In the genomic region with DNA sequence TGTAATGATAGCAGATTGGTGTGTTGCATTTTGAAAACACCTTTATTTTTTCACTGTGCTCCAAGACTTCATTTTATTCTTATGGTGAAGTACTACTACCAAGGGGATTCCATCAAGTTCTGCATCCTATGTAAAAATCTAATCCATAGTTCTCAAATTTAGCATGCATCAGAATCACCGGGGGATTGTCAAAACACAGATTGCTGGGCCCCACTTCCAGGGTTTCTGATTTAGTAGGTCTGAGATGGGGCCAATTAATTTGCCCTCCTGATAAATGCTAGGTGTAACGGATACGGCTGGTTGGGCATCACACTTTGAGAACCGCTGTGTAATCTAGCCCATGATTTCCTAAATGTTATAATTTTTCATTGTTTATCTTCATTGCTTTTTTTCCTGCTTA, we compare ENCODE assay signal across 8 cellular contexts. TPM values are rescaled to one million over a fixed set of nuclear protein-coding genes. Genes with fewer than 3 reads are reported as not detected.
A peak's percentile ranks its signal among the peaks of the same experiment; 100 is the strongest.
DNase-seq lines count a peak whose midpoint lies in the region; ATAC-seq and TF ChIP-seq lines count a peak whose summit lies in the region.

No MANE protein-coding gene starts in this region.

- TF ChIP-seq EP300 in ovary (IDR thresholded peaks at IDR 0.05): no peak

- intact Hi-C loops in ovary (cut with DNase I): no loop called here

- peak overlapping the region in 3 of 4 donors; percentile 67 to 88 (median 69) for H3K4me3 ChIP-seq in Peyer's patch
- H3K4me3 ChIP-seq in epithelial cell of proximal tubule (ENCODE audit: low read depth, low read length): peak overlapping the region; percentile 62
- H3K4me3 ChIP-seq in ovary: peak overlapping the region; percentile 68

- ATAC-seq in HG03025 (IDR thresholded peaks at IDR 0.05; ENCODE audit: low FRiP score, unreplicated experiment) (no peak), GM21717 (IDR thresholded peaks at IDR 0.05; ENCODE audit: unreplicated experiment) (no peak)

- peak; percentile 3 for DNase-seq in EH (ENCODE audit: low read depth)
- DNase-seq in Peyer's patch: no peak
- DNase-seq in epithelial cell of proximal tubule (ENCODE audit: low read depth): no peak
- no peak for DNase-seq in ovary
- no peak for DNase-seq in NCI-H524 treated with DMSO at 0.1 percent for 48 hours (lab: John Stamatoyannopoulos, UW)
- DNase-seq in GM13977 (ENCODE audit: low spot score): no peak

- H3K4me1 ChIP-seq in Peyer's patch (peaks cover 0 to 30% (median 11%) of the 10 kb centered on the region in 4 donors), ovary (ENCODE audit: insufficient read depth) (peaks cover 3% of the 10 kb centered on the region)

- TF ChIP-seq POLR2A in Peyer's patch (IDR thresholded peaks at IDR 0.05) (no peak), ovary (IDR thresholded peaks at IDR 0.05) (no peak)

- H3K9me3 ChIP-seq in Peyer's patch: no peaks in the 10 kb centered on the region
- H3K9me3 ChIP-seq in ovary: no peaks in the 10 kb centered on the region

- peak overlapping the region in 3 of 4 donors; percentile 91 to 94 (median 92) for H3K27ac ChIP-seq in Peyer's patch
- H3K27ac ChIP-seq in ovary: no peak overlapping the region

- TF ChIP-seq CTCF in Peyer's patch (IDR thresholded peaks at IDR 0.05) (no peak), epithelial cell of proximal tubule (conservative IDR thresholded peaks at IDR 0.05; ENCODE audit: low read depth, low read length) (no peak), ovary (IDR thresholded peaks at IDR 0.05) (no peak), GM13977 (IDR thresholded peaks at IDR 0.05; ENCODE audit: extremely low read depth, insufficient read depth, missing control alignments) (no peak)

- WGBS in ovary, 3 donors: 15 to 32% (median 21%) methylated on average over 4 of the region's 4 CpGs

- no peaks in the 10 kb centered on the region for H3K27me3 ChIP-seq in Peyer's patch
- no peaks in the 10 kb centered on the region for H3K27me3 ChIP-seq in ovary

- peaks cover 0 to 24% (median 0%) of the 10 kb centered on the region in 3 donors for H3K36me3 ChIP-seq in Peyer's patch
- H3K36me3 ChIP-seq in ovary: no peaks in the 10 kb centered on the region

- in situ Hi-C loops in GM13977 (cut with MboI; ENCODE audit: low pct_unique_long_range_greater_than_20kb, low sequenced_read_pairs, unreplicated experiment): no loop called here

RNA-seq across cellular contexts. Expression of gene ZWILCH, which starts 0.7 kb away (rescaled TPM):
- total RNA-seq in Peyer's patch (10 to 100 TPM in 1 of 4 donors, 1 to 10 TPM in 3; 3.6 to 11.2 (median 6.7) TPM), epithelial cell of proximal tubule (30.6 and 40.2 TPM in 2 replicates), ovary (1 to 10 TPM; 3.5 to 9.6 (median 6.8) TPM)
- 1 to 10 TPM; 5.2 TPM for polyA plus RNA-seq in ovary

RNA-seq across cellular contexts. Expression of gene RPL4, which starts 1.2 kb away (rescaled TPM):
- 1,000 to 10,000 TPM in 2 of 4 donors, 100 to 1,000 TPM in 2; 638 to 1,911 (median 945) TPM for total RNA-seq in Peyer's patch
- 2,957 and 5,028 TPM in 2 replicates for total RNA-seq in epithelial cell of proximal tubule
- 1,000 to 10,000 TPM; 3,226 to 5,904 (median 4,447) TPM for total RNA-seq in ovary
- polyA plus RNA-seq in ovary: 1,000 to 10,000 TPM; 5,574 to 6,065 TPM

RNA-seq across cellular contexts. Expression of gene SNAPC5, which starts 8.3 kb away (rescaled TPM):
- total RNA-seq in Peyer's patch (10 to 100 TPM; 12.2 to 26.4 (median 20.4) TPM), epithelial cell of proximal tubule (13.2 and 24.5 TPM in 2 replicates), ovary (10 to 100 TPM; 14.6 to 33.4 (median 28.2) TPM)
- polyA plus RNA-seq in ovary: 10 to 100 TPM; 21.2 to 33.2 TPM

RNA-seq across cellular contexts. Expression of gene LCTL, which starts 60.0 kb away (rescaled TPM):
- total RNA-seq in Peyer's patch (not detected), epithelial cell of proximal tubule (0.23 and 0.80 TPM in 2 replicates), ovary (not detected)
- polyA plus RNA-seq in ovary: under 1 TPM in 1 of 2 donors, not detected in 1; 0.23 TPM

Comparison
In these comparisons a context has a peak if more than half of its experiments do, and no peak if none do; other contexts are left out.
1. H3K27ac ChIP-seq: peak in Peyer's patch (3 of 4); none in ovary (0 of 2).
2. Peak in every context shown above with its lines, with median percentiles within 50 percentile points of each other: H3K4me3 ChIP-seq.